Comparison of ENCODE assay signal across 8 cellular contexts in genomic region chr2:170928036-170928823, GRCh38. TPM values are rescaled to one million over a fixed set of nuclear protein-coding genes. Genes with fewer than 3 reads are reported as not detected.
DNase-seq lines count a peak whose midpoint lies in the region; ATAC-seq, FAIRE-seq and TF ChIP-seq lines count a peak whose summit lies in the region.

No MANE protein-coding gene starts in this region.

- no peak for TF ChIP-seq RAD21 in K562 (CRISPR knock-in tag; conservative IDR thresholded peaks at IDR 0.05 in 1 of 2, IDR thresholded peaks at IDR 0.05 in 1 of 2)

- H3K4me1 ChIP-seq in left ventricle myocardium inferior (peaks cover 46% of the 10 kb centered on the region), K562 (replicated peaks in 1 of 2; ENCODE audit: control insufficient read depth in 2 of 2, insufficient read depth in 2 of 2, low read length in 2 of 2) (peaks cover 13 to 26% of the 10 kb centered on the region in 2 experiments; a peak in 4 of 5 replicates), subcutaneous abdominal adipose tissue (ENCODE audit: control insufficient read depth in 5 of 5, insufficient read depth in 5 of 5, low read length in 5 of 5) (peaks cover 7 to 27% (median 26%) of the 10 kb centered on the region in 5 donors)

- POLR2A ChIA-PET in K562 (lab: Yijun Ruan, JAX) = interaction anchor here (0.7 to 4.5 kb wide), 21 partner anchors 10 to 1105 kb away, joined by 3 to 28 read pairs (median 5); partner anchors contain the start of gene GAD1

- H3K27me3 ChIP-seq in left ventricle myocardium inferior (ENCODE audit: low read depth) (no peaks in the 10 kb centered on the region), K562 (ENCODE audit: control insufficient read depth in 2 of 2, insufficient read depth in 2 of 2, low read length in 2 of 2) (no peaks in the 10 kb centered on the region), subcutaneous abdominal adipose tissue (ENCODE audit: control insufficient read depth in 5 of 5, insufficient read depth in 4 of 5, low read length in 5 of 5) (no peaks in the 10 kb centered on the region)

- H3K9me1 ChIP-seq in K562 (ENCODE audit: control insufficient read depth, insufficient read depth, low read length) = no peaks in the 10 kb centered on the region

- intact Hi-C loops in left ventricle myocardium inferior (cut with micrococcal nuclease) (no loop called here), Right ventricle myocardium inferior (cut with DNase I) (no loop called here), K562 (cut with micrococcal nuclease) (loop anchor here (1.0 to 2.0 kb wide), 4 partner anchors 45 to 505 kb away; partner anchors contain the start of gene METTL8)

- no peak for TF ChIP-seq POLR2A in K562 (conservative IDR thresholded peaks at IDR 0.05)

- FAIRE-seq in K562 (lab: Jason Lieb, UNC) = no peak

- peak overlapping the region; percentile 84 to 89 for H3K9ac ChIP-seq in K562 (ENCODE audit: insufficient read depth in 1 of 2, low read depth in 2 of 2, low read length in 2 of 2)
- H3K9ac ChIP-seq in subcutaneous abdominal adipose tissue (ENCODE audit: low read length in 5 of 5) = peak overlapping the region; percentile 44 to 70 (median 57)

- TSS peak; percentile 85 for BruUV-seq in K562 (replicated peaks; lab: Mats Ljungman, UMichigan)

- H3K36me3 ChIP-seq in left ventricle myocardium inferior (no peaks in the 10 kb centered on the region), K562 (ENCODE audit: control insufficient read depth, insufficient read depth, low read length) (peaks cover 23% of the 10 kb centered on the region), subcutaneous abdominal adipose tissue (ENCODE audit: control insufficient read depth in 5 of 5, insufficient read depth in 5 of 5, low read length in 5 of 5) (no peaks in the 10 kb centered on the region)

- H3K9me3 ChIP-seq in left ventricle myocardium inferior (replicated peaks) (peaks cover 3% of the 10 kb centered on the region), K562 (replicated peaks; ENCODE audit: control insufficient read depth, insufficient read depth, low read depth, low read length) (peaks cover 17% of the 10 kb centered on the region), subcutaneous abdominal adipose tissue (ENCODE audit: control insufficient read depth in 5 of 5, low read length in 5 of 5) (peaks cover 0 to 5% (median 0%) of the 10 kb centered on the region in 5 donors)

- H3K4me2 ChIP-seq in K562 (ENCODE audit: insufficient read depth, low read length) = peak overlapping the region; percentile 100

- no peak for DNase-seq in left ventricle myocardium inferior
- no peak for DNase-seq in Right ventricle myocardium inferior (ENCODE audit: missing footprints)
- DNase-seq in NCI-H526 treated with DMSO at 0.1 percent for 48 hours (lab: John Stamatoyannopoulos, UW) = peak; percentile 42
- peak in 2 of 4 experiments; percentile 39 to 40 for DNase-seq in K562 (ENCODE audit: extremely low read depth in 1 of 4, low spot score in 3 of 4)
- DNase-seq in kidney tubule cell (ENCODE audit: low spot score) = peak; percentile 39
- no peak for DNase-seq in NCI-H2107 (lab: John Stamatoyannopoulos, UW)

- H3K27ac ChIP-seq in left ventricle myocardium inferior (replicated peaks) (peak overlapping the region; percentile 97), K562 (ENCODE audit: extremely low read depth, low read depth, low read length) (peak overlapping the region; percentile 95), subcutaneous abdominal adipose tissue (ENCODE audit: low read depth, low read length) (peak overlapping the region; percentile 40)

- H4K20me1 ChIP-seq in K562 (replicated peaks; ENCODE audit: control insufficient read depth, insufficient read depth, low read length) = peaks cover 27% of the 10 kb centered on the region

- H3K4me3 ChIP-seq in left ventricle myocardium inferior = peak overlapping the region; percentile 95
- peak overlapping the region; percentile 81 for H3K4me3 ChIP-seq in K562
- H3K4me3 ChIP-seq in subcutaneous abdominal adipose tissue (ENCODE audit: low read depth in 1 of 5, low read length in 5 of 5) = peak overlapping the region; percentile 15 to 92 (median 67)

- CTCF ChIA-PET in K562 (lab: Yijun Ruan, JAX; ENCODE audit: low intra/inter-chr PET ratio) = interaction anchor here (0.5 to 0.9 kb wide), 2 partner anchors 517 to 948 kb away, joined by 3 read pairs; no protein-coding TSS in a partner anchor

- in situ Hi-C loops in K562 (cut with MboI) = no loop called here

- peak overlapping the region; percentile 90 for H2AFZ ChIP-seq in K562 (ENCODE audit: low read depth, low read length)

- H3K79me2 ChIP-seq in K562 (ENCODE audit: control insufficient read depth, insufficient read depth, low read length) = peaks cover 42% of the 10 kb centered on the region

- TF ChIP-seq CTCF in left ventricle myocardium inferior (IDR thresholded peaks at IDR 0.05; ENCODE audit: borderline replicate concordance) (no peak), K562 (IDR thresholded peaks at IDR 0.05 in 2 of 3, conservative IDR thresholded peaks at IDR 0.05 in 1 of 3; ENCODE audit: insufficient read depth in 2 of 3, low read depth in 1 of 3, low read length in 3 of 3) (no peak)

- 72% methylated on average over 17 of the region's 17 CpGs for WGBS in K562 (ENCODE audit: insufficient coverage, low coverage, missing lambda C conversion rate)

- TF ChIP-seq EP300 in K562 (IDR thresholded peaks at IDR 0.05; ENCODE audit: low read length) = no peak

- no peak for ATAC-seq in Right ventricle myocardium inferior
- ATAC-seq in K562 = no peak
- ATAC-seq in GM19023 (IDR thresholded peaks at IDR 0.05; ENCODE audit: unreplicated experiment) = no peak

TF ChIP-seq in K562, 482 proteins besides CTCF, POLR2A, EP300 and RAD21 (continues in another document):
- TF ChIP-seq ATF3 (IDR thresholded peaks at IDR 0.05) = peak; percentile 57
- TF ChIP-seq ATF3 (CRISPR knock-in tag; conservative IDR thresholded peaks at IDR 0.05) = no peak
- TF ChIP-seq, protein P1, sequence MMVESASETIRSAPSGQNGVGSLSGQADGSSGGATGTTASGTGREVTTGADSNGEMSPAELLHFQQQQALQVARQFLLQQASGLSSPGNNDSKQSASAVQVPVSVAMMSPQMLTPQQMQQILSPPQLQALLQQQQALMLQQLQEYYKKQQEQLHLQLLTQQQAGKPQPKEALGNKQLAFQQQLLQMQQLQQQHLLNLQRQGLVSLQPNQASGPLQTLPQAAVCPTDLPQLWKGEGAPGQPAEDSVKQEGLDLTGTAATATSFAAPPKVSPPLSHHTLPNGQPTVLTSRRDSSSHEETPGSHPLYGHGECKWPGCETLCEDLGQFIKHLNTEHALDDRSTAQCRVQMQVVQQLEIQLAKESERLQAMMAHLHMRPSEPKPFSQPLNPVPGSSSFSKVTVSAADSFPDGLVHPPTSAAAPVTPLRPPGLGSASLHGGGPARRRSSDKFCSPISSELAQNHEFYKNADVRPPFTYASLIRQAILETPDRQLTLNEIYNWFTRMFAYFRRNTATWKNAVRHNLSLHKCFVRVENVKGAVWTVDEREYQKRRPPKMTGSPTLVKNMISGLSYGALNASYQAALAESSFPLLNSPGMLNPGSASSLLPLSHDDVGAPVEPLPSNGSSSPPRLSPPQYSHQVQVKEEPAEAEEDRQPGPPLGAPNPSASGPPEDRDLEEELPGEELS (CRISPR knock-in tag; IDR thresholded peaks at IDR 0.05; ENCODE audit: borderline replicate concordance) = 0 out of 2 replicates have a peak, but pooled peaks have one; percentile 33
- TF ChIP-seq, protein P2, sequence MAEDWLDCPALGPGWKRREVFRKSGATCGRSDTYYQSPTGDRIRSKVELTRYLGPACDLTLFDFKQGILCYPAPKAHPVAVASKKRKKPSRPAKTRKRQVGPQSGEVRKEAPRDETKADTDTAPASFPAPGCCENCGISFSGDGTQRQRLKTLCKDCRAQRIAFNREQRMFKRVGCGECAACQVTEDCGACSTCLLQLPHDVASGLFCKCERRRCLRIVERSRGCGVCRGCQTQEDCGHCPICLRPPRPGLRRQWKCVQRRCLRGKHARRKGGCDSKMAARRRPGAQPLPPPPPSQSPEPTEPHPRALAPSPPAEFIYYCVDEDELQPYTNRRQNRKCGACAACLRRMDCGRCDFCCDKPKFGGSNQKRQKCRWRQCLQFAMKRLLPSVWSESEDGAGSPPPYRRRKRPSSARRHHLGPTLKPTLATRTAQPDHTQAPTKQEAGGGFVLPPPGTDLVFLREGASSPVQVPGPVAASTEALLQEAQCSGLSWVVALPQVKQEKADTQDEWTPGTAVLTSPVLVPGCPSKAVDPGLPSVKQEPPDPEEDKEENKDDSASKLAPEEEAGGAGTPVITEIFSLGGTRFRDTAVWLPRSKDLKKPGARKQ (CRISPR knock-in tag; IDR thresholded peaks at IDR 0.05) = peak; percentile 76; the same call in 1 of the 2 replicates
- TF ChIP-seq ZNF197 (CRISPR knock-in tag; IDR thresholded peaks at IDR 0.05; ENCODE audit: low read depth) = no peak
- no peak for TF ChIP-seq MXI1 (IDR thresholded peaks at IDR 0.05; ENCODE audit: low read depth, low read length)
- peak; percentile 12; the same call in 1 of the 2 replicates for TF ChIP-seq PTTG1 (tag; IDR thresholded peaks at IDR 0.05; ENCODE audit: low read depth)

RNA-seq across cellular contexts. Expression of gene GORASP2, which starts 0.8 kb away (rescaled TPM):
- total RNA-seq in left ventricle myocardium inferior (61.5 TPM), Right ventricle myocardium inferior (57.1 TPM), K562 (2014; rRNA removed) (59.6 and 61.8 TPM in 2 replicates), K562 (2014; rRNA removed; fragmentation: Illumina TruSeq; extraction: Trizol) (46.1 and 55.9 TPM in 2 replicates), K562 (2015; rRNA removed; fragmentation: Illumina TruSeq; extraction: Trizol) (52.3 and 54.1 TPM in 2 replicates), K562 (2021) (96.9 and 98.9 TPM in 2 replicates)
- total RNA-seq in K562 (2011; cell fraction: chromatin; rRNA removed; ENCODE audit: low replicate concordance) = 76.1 and 136 TPM in 2 replicates
- 56.1 and 58.7 TPM in 2 replicates for total RNA-seq in K562 (2011; cell fraction: nucleolus; rRNA removed)
- 70.5 and 94.6 TPM in 2 replicates for total RNA-seq in K562 (2011; cell fraction: nucleoplasm; rRNA removed)
- polyA plus RNA-seq in K562 (2011; rRNA removed) (180 and 239 TPM in 2 replicates), K562 (2014; fragmentation: Illumina TruSeq; extraction: Trizol) (146 and 153 TPM in 2 replicates), K562 (2014; fragmentation: Nextera tagmentation; extraction: Ambion mirVana) (10 to 100 TPM; 27.4 to 29.9 TPM), K562 (2014; rRNA removed) (93.4 and 101 TPM in 2 replicates)
- polyA plus RNA-seq in K562 (2011; cell fraction: cytosol; rRNA removed) = 271 and 294 TPM in 2 replicates
- polyA plus RNA-seq in K562 (2011; cell fraction: nucleus; rRNA removed) = 85.4 and 108 TPM in 2 replicates
- 81.8 and 88.5 TPM in 2 replicates for polyA plus RNA-seq in K562 (2012)
- 199 and 207 TPM in 2 replicates for polyA minus RNA-seq in K562 (2011; rRNA and poly(A)+ RNA removed)
- 61.5 and 71.4 TPM in 2 replicates for polyA minus RNA-seq in K562 (2011; cell fraction: cytosol; rRNA and poly(A)+ RNA removed)
- 47.5 and 82.2 TPM in 2 replicates for polyA minus RNA-seq in K562 (2011; cell fraction: nucleus; rRNA and poly(A)+ RNA removed)

Comparison
In these comparisons a context has a peak if more than half of its experiments do, and no peak if none do; other contexts are left out.
1. DNase-seq: peak in NCI-H526 treated with DMSO at 0.1 percent for 48 hours (single experiment) and kidney tubule cell (single experiment); none in left ventricle myocardium inferior (single experiment), Right ventricle myocardium inferior (single experiment) and NCI-H2107 (single experiment).
2. H3K27ac ChIP-seq: peak in every context shown above with its lines; median percentile 97 in left ventricle myocardium inferior; 95 in K562; 40 in subcutaneous abdominal adipose tissue.
3. Peak in every context shown above with its lines, with median percentiles within 50 percentile points of each other: H3K4me3 ChIP-seq.